In the genomic region with DNA sequence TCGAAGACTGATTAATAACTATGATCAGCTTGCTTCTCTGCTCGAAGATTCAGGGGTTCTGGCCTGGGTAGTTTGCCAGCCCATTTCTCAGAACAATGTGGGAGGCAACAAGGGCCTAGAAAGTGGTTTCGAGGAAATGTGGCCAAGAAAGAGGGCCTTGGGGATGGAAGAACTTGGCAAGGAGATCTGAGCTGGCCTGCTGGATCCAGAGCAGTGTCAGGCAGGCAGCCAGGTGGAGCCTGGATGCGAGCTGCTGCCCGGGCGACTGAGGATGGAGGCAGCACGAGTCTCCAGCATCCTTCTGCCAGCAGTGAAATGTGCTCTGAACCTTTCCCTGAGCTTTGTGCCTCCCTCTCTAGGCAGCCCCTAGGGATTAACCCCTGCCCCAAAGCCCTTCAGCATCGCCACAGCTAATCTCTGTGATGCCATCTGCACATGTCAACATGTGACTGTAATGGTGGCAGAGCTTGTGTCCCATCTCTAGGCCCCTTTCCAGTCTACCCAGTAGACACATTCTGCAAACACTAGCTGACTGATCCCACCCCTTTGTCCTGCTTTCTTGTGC, we compare ENCODE assay signal across 14 cellular contexts.
DNase-seq lines count a peak whose midpoint lies in the region; ATAC-seq and TF ChIP-seq lines count a peak whose summit lies in the region.
"Had no signal": no experiment of that assay in that cellular context is flagged by ENCODE, and none has a peak within 500 bp of the region (broad histone marks: within the 10 kb centered on the region; RNA-seq: fewer than 3 reads in every experiment).

No MANE protein-coding gene starts in this region.

- H3K27ac ChIP-seq in angular gyrus (ENCODE audit: low read depth, low read length) (peak overlapping the region; percentile 99), testis (peak overlapping the region; percentile 80 to 82)
- H3K27ac ChIP-seq: upper lobe of right lung had no signal

- no peak for ATAC-seq in GM21529 (IDR thresholded peaks at IDR 0.05; ENCODE audit: unreplicated experiment)
- no peak for ATAC-seq in HG02763 (IDR thresholded peaks at IDR 0.05; ENCODE audit: unreplicated experiment)
- ATAC-seq: natural killer cell had no signal

- no peak overlapping the region for H3K4me3 ChIP-seq in testis
- H3K4me3 ChIP-seq: HAP-1, upper lobe of right lung had no signal

- no peak for TF ChIP-seq POLR2A in testis (IDR thresholded peaks at IDR 0.05)

- intact Hi-C loops in testis (cut with DNase I; ENCODE audit: low total_unique reads): no loop called here

- H3K4me1 ChIP-seq in testis: peaks cover 35% of the 10 kb centered on the region
- H3K4me1 ChIP-seq: upper lobe of right lung had no signal

- 30 to 46% methylated on average over 7 to 8 of the region's 8 CpGs for WGBS in testis, 2 donors

- TF ChIP-seq CTCF in testis (IDR thresholded peaks at IDR 0.05): no peak

- DNase-seq in NCI-H2196 (lab: John Stamatoyannopoulos, UW; ENCODE audit: unreplicated experiment) (peak; percentile 30), NCI-H2196 treated with DMSO at 0.1 percent for 48 hours (lab: John Stamatoyannopoulos, UW; ENCODE audit: unreplicated experiment) (no peak), hippocampal formation (lab: John Stamatoyannopoulos, UW) (peak; percentile 51 to 61), testis (peak; percentile 88), NCI-H187 (lab: John Stamatoyannopoulos, UW) (no peak)
- DNase-seq: activated CD4-positive, alpha-beta T cell treated with anti-CD3 and anti-CD28 coated beads for 48 hours; natural killer cell; NCI-H1105 treated with DMSO at 0.1 percent for 48 hours; stimulated activated CD4-positive, alpha-beta T cell treated with anti-CD3 and anti-CD28 coated beads, Interleukin-12 subunit alpha, Interleukin-12 subunit beta, amount 100 ng/mL, for 4 hours; upper lobe of right lung had no signal

- H3K36me3 ChIP-seq in testis (ENCODE audit: low read depth, missing control alignments): no peaks in the 10 kb centered on the region
- H3K36me3 ChIP-seq: HAP-1, upper lobe of right lung had no signal

- no peaks in the 10 kb centered on the region for H3K9me3 ChIP-seq in testis
- H3K9me3 ChIP-seq: HAP-1, upper lobe of right lung had no signal

- no peaks in the 10 kb centered on the region for H3K27me3 ChIP-seq in testis
- H3K27me3 ChIP-seq: upper lobe of right lung had no signal

Comparison
In these comparisons a context has a peak if more than half of its experiments do, and no peak if none do; other contexts are left out.
1. DNase-seq: peak in NCI-H2196 (single experiment), hippocampal formation (2 of 2) and testis (single experiment); none in NCI-H2196 treated with DMSO at 0.1 percent for 48 hours (single experiment) and NCI-H187 (0 of 2).